In genomic region chr1:40395211-40396175, GRCh38 we compare ENCODE assay signal across 12 cellular contexts. TPM values are rescaled to one million over a fixed set of nuclear protein-coding genes. Genes with fewer than 3 reads are reported as not detected.
A peak's percentile ranks its signal among the peaks of the same experiment; 100 is the strongest.
DNase-seq lines count a peak whose midpoint lies in the region; ATAC-seq and TF ChIP-seq lines count a peak whose summit lies in the region.
"Had no signal": no experiment of that assay in that cellular context is flagged by ENCODE, and none has a peak within 500 bp of the region (broad histone marks: within the 10 kb centered on the region; RNA-seq: fewer than 3 reads in every experiment).

No MANE protein-coding gene starts in this region.

- no peak for TF ChIP-seq POLR2A in right lobe of liver (IDR thresholded peaks at IDR 0.05)

- H3K4me1 ChIP-seq in right lobe of liver = peaks cover 0 to 82% (median 22%) of the 10 kb centered on the region in 4 donors

- H3K27me3 Mint-ChIP-seq in T-helper 1 cell treated with Interleukin-12 subunit alpha and Interleukin-12 subunit beta and Interleukin-4 antibody, amounts not matched to agents 30 μg/mL and 1 μg/mL, for 36 hours (ENCODE audit: low read depth) = no peaks in the 10 kb centered on the region
- no peaks in the 10 kb centered on the region for H3K27me3 Mint-ChIP-seq in activated naive CD8-positive, alpha-beta T cell treated with anti-CD3 and anti-CD28 coated beads, Interleukin-2, amount 50 U/mL, for 24 hours

- H3K27ac ChIP-seq in right lobe of liver = peak overlapping the region; percentile 27 to 48 (median 34)
- peak overlapping the region; percentile 63 for H3K27ac ChIP-seq in substantia nigra (ENCODE audit: low read depth, low read length, poor library complexity, severe bottlenecking)

- no peak for TF ChIP-seq CTCF in right lobe of liver (IDR thresholded peaks at IDR 0.05)

- no peaks in the 10 kb centered on the region for H3K36me3 ChIP-seq in right lobe of liver
- no peaks in the 10 kb centered on the region for H3K36me3 ChIP-seq in H7 (replicated peaks; ENCODE audit: control insufficient read depth, insufficient read depth, low read length)
- H3K36me3 ChIP-seq: pancreas had no signal

- WGBS in right lobe of liver (ENCODE audit: insufficient coverage, low coverage, low lambda C conversion rate, missing lambda C conversion rate) = 74% methylated on average over 3 of the region's 3 CpGs

- H3K36me3 Mint-ChIP-seq in T-helper 1 cell treated with Interleukin-12 subunit alpha and Interleukin-12 subunit beta and Interleukin-4 antibody, amounts not matched to agents 30 μg/mL and 1 μg/mL, for 36 hours (ENCODE audit: low read depth) = peaks cover 39% of the 10 kb centered on the region
- H3K36me3 Mint-ChIP-seq in activated naive CD8-positive, alpha-beta T cell treated with anti-CD3 and anti-CD28 coated beads, Interleukin-2, amount 50 U/mL, for 24 hours (ENCODE audit: low read depth) = peaks cover 37% of the 10 kb centered on the region

- no peaks in the 10 kb centered on the region for H3K9me3 Mint-ChIP-seq in T-helper 1 cell treated with Interleukin-12 subunit alpha and Interleukin-12 subunit beta and Interleukin-4 antibody, amounts not matched to agents 30 μg/mL and 1 μg/mL, for 36 hours
- H3K9me3 Mint-ChIP-seq in activated naive CD8-positive, alpha-beta T cell treated with anti-CD3 and anti-CD28 coated beads, Interleukin-2, amount 50 U/mL, for 24 hours = peaks cover 3% of the 10 kb centered on the region

- no peaks in the 10 kb centered on the region for H3K27me3 ChIP-seq in right lobe of liver
- H3K27me3 ChIP-seq in H7 (ENCODE audit: control insufficient read depth, insufficient read depth, low read length) = no peaks in the 10 kb centered on the region
- H3K27me3 ChIP-seq: pancreas had no signal

- H3K4me3 ChIP-seq in right lobe of liver (no peak overlapping the region), H7 (ENCODE audit: insufficient read depth, low read depth, low read length) (no peak overlapping the region)
- H3K4me3 ChIP-seq: pancreas had no signal

- ATAC-seq in activated naive CD8-positive, alpha-beta T cell treated with anti-CD3 and anti-CD28 coated beads, Interleukin-2, amount 50 U/mL, for 24 hours = no peak
- peak; percentile 20 to 56 (median 38) for ATAC-seq in right lobe of liver

- H3K4me1 Mint-ChIP-seq in T-helper 1 cell treated with Interleukin-12 subunit alpha and Interleukin-12 subunit beta and Interleukin-4 antibody, amounts not matched to agents 30 μg/mL and 1 μg/mL, for 36 hours (ENCODE audit: low read depth) = peaks cover 81% of the 10 kb centered on the region
- H3K4me1 Mint-ChIP-seq in activated naive CD8-positive, alpha-beta T cell treated with anti-CD3 and anti-CD28 coated beads, Interleukin-2, amount 50 U/mL, for 24 hours = peaks cover 94% of the 10 kb centered on the region

- DNase-seq in T-helper 1 cell (no peak), right lobe of liver (no peak), substantia nigra (lab: John Stamatoyannopoulos, UW) (no peak), pons (ENCODE audit: low spot score) (no peak), RKO (ENCODE audit: low spot score) (no peak), H7 (no peak)
- DNase-seq in activated naive CD8-positive, alpha-beta T cell treated with anti-CD3 and anti-CD28 coated beads, Interleukin-2, amount 50 U/mL, for 24 hours = no peak
- DNase-seq: NCI-H1417 treated with DMSO at 0.1 percent for 48 hours, NCI-H69, pancreas, SK-N-SH had no signal

- peak overlapping the region; percentile 43 for H3K4me3 Mint-ChIP-seq in T-helper 1 cell treated with Interleukin-12 subunit alpha and Interleukin-12 subunit beta and Interleukin-4 antibody, amounts not matched to agents 30 μg/mL and 1 μg/mL, for 36 hours
- H3K4me3 Mint-ChIP-seq in activated naive CD8-positive, alpha-beta T cell treated with anti-CD3 and anti-CD28 coated beads, Interleukin-2, amount 50 U/mL, for 24 hours = peak overlapping the region; percentile 51

- H3K27ac Mint-ChIP-seq in T-helper 1 cell treated with Interleukin-12 subunit alpha and Interleukin-12 subunit beta and Interleukin-4 antibody, amounts not matched to agents 30 μg/mL and 1 μg/mL, for 36 hours = peak overlapping the region; percentile 84
- peak overlapping the region; percentile 96 for H3K27ac Mint-ChIP-seq in activated naive CD8-positive, alpha-beta T cell treated with anti-CD3 and anti-CD28 coated beads, Interleukin-2, amount 50 U/mL, for 24 hours

- no peaks in the 10 kb centered on the region for H3K9me3 ChIP-seq in right lobe of liver
- H3K9me3 ChIP-seq: pancreas, SK-N-SH had no signal

- intact Hi-C loops in right lobe of liver (cut with DNase I) = no loop called here

RNA-seq across cellular contexts. Expression of gene SMAP2, which starts 22.0 kb away (rescaled TPM):
- total RNA-seq in right lobe of liver = 10 to 100 TPM; 23.7 to 41.5 (median 36.2) TPM
- total RNA-seq in H7 (2014; rRNA removed; shearing (Covaris generic)) = 9.5 and 12.4 TPM in 2 replicates

RNA-seq across cellular contexts. Expression of gene ZFP69B, which starts 54.8 kb away (rescaled TPM):
- total RNA-seq in right lobe of liver = 1 to 10 TPM in 3 of 6 experiments, under 1 TPM in 3; 0.14 to 1.5 (median 0.87) TPM
- total RNA-seq in H7 (2014; rRNA removed; shearing (Covaris generic)) = 4.0 and 7.2 TPM in 2 replicates
